ENCODE assay signal across 15 cellular contexts in genomic region chr14:61754627-61755381, GRCh38. TPM values are rescaled to one million over a fixed set of nuclear protein-coding genes. Genes with fewer than 3 reads are reported as not detected.
DNase-seq lines count a peak whose midpoint lies in the region; ATAC-seq and TF ChIP-seq lines count a peak whose summit lies in the region.
"Had no signal": no experiment of that assay in that cellular context is flagged by ENCODE, and none has a peak within 500 bp of the region (broad histone marks: within the 10 kb centered on the region; RNA-seq: fewer than 3 reads in every experiment).

No MANE protein-coding gene starts in this region.

- H4K8ac ChIP-seq in trophoblast cell (ENCODE audit: low read depth, low read length), result no peak overlapping the region

- H3K36me3 ChIP-seq in endodermal cell (ENCODE audit: control insufficient read depth, insufficient read depth, low read length) (peaks cover 5% of the 10 kb centered on the region), trophoblast cell (ENCODE audit: control insufficient read depth in 1 of 2, insufficient read depth in 2 of 2, low read length in 2 of 2) (no peaks in the 10 kb centered on the region), ascending aorta (no peaks in the 10 kb centered on the region), testis (ENCODE audit: low read depth, missing control alignments) (no peaks in the 10 kb centered on the region)

- H3K9ac ChIP-seq in endodermal cell (ENCODE audit: extremely low read depth, low read length, poor library complexity, severe bottlenecking), result no peak overlapping the region
- no peak overlapping the region for H3K9ac ChIP-seq in trophoblast cell (ENCODE audit: low read length)

- H3K23ac ChIP-seq in trophoblast cell (ENCODE audit: low read length), result no peak overlapping the region

- no peaks in the 10 kb centered on the region for H3K79me2 ChIP-seq in trophoblast cell (ENCODE audit: control insufficient read depth, insufficient read depth, low read length, poor library complexity)

- no peak overlapping the region for H2BK5ac ChIP-seq in trophoblast cell (ENCODE audit: low read depth, low read length, poor library complexity)

- no peak overlapping the region for H3K4me3 ChIP-seq in endodermal cell (ENCODE audit: low read length)
- no peak overlapping the region for H3K4me3 ChIP-seq in trophoblast cell (ENCODE audit: low read depth, low read length)
- H3K4me3 ChIP-seq in ascending aorta, result no peak overlapping the region
- H3K4me3 ChIP-seq in testis, result no peak overlapping the region

- peaks cover 6% of the 10 kb centered on the region for H3K9me3 Mint-ChIP-seq in endodermal cell
- H3K9me3 Mint-ChIP-seq: effector memory CD8-positive, alpha-beta T cell had no signal

- no peak for TF ChIP-seq POLR2A in testis (IDR thresholded peaks at IDR 0.05)

- no peak overlapping the region for H3K14ac ChIP-seq in trophoblast cell (ENCODE audit: low read length)

- H2AK5ac ChIP-seq in trophoblast cell (ENCODE audit: low read length), result no peak overlapping the region

- H3K4me2 ChIP-seq in trophoblast cell (ENCODE audit: low read length), result no peak overlapping the region

- peak; percentile 29 for DNase-seq in GM03348 (ENCODE audit: low spot score)
- DNase-seq in M059J (ENCODE audit: low read depth), result peak; percentile 37
- no peak for DNase-seq in endodermal cell
- DNase-seq in trophoblast cell, result no peak
- no peak for DNase-seq in ascending aorta (ENCODE audit: low spot score in 2 of 2)
- no peak for DNase-seq in testis
- DNase-seq in stimulated activated naive CD8-positive, alpha-beta T cell treated with anti-CD3 and anti-CD28 coated beads, Interleukin-15, Interleukin-2, amounts not matched to agents 100 U/mL and 50 U/mL, for 24 hours, result no peak
- DNase-seq: effector memory CD8-positive, alpha-beta T cell; NCI-H1417; NCI-H345; stimulated activated CD4-positive, alpha-beta T cell treated with anti-CD3 and anti-CD28 coated beads, Interleukin-15, amount 100 ng/mL, for 24 hours; WERI-Rb-1 had no signal

- no peak overlapping the region for H3K18ac ChIP-seq in trophoblast cell (ENCODE audit: low read length)

- H2AFZ ChIP-seq in trophoblast cell (ENCODE audit: insufficient read depth, low read length, poor library complexity), result no peak overlapping the region

- TF ChIP-seq CTCF in endodermal cell (conservative IDR thresholded peaks at IDR 0.05) (no peak), ascending aorta (IDR thresholded peaks at IDR 0.05) (no peak), testis (IDR thresholded peaks at IDR 0.05) (no peak)

- H3K27me3 Mint-ChIP-seq in endodermal cell (ENCODE audit: insufficient read depth), result no peaks in the 10 kb centered on the region
- H3K27me3 Mint-ChIP-seq: IgD-negative memory B cell, progenitor cell of endocrine pancreas had no signal

- H3K27ac ChIP-seq in endodermal cell (ENCODE audit: low read depth, low read length) (no peak overlapping the region), trophoblast cell (ENCODE audit: low read depth, low read length) (peak overlapping the region; percentile 6), ascending aorta (no peak overlapping the region), testis (no peak overlapping the region)
- H3K27ac ChIP-seq: WERI-Rb-1 had no signal

- no peak overlapping the region for H3K4ac ChIP-seq in trophoblast cell (ENCODE audit: low read depth, low read length)

- peaks cover 17% of the 10 kb centered on the region for H3K4me1 Mint-ChIP-seq in endodermal cell

- H2BK120ac ChIP-seq in trophoblast cell (ENCODE audit: insufficient read depth, low read length, poor library complexity), result no peak overlapping the region

- peaks cover 6% of the 10 kb centered on the region for H3K4me1 ChIP-seq in endodermal cell (ENCODE audit: control insufficient read depth, insufficient read depth, low read length)
- peaks cover 0 to 7% of the 10 kb centered on the region in 2 experiments for H3K4me1 ChIP-seq in trophoblast cell (ENCODE audit: control insufficient read depth in 1 of 2, insufficient read depth in 2 of 2, low read length in 2 of 2)
- peaks cover 0 to 8% of the 10 kb centered on the region in 2 donors for H3K4me1 ChIP-seq in ascending aorta
- H3K4me1 ChIP-seq in testis, result no peaks in the 10 kb centered on the region

- intact Hi-C loops in ascending aorta (cut with DNase I), result no loop called here
- intact Hi-C loops in testis (cut with DNase I; ENCODE audit: low total_unique reads), result no loop called here

- WGBS in endodermal cell (ENCODE audit: insufficient coverage in 1 of 2, insufficient read length in 1 of 2), 2 experiments, result 86 to 90% methylated on average over 4 to 5 of the region's 5 CpGs
- no CpG with 5 or more reads among the region's 5 CpGs for WGBS in trophoblast cell (ENCODE audit: extremely low coverage, insufficient coverage, insufficient read length)
- 83 to 88% methylated on average over 5 of the region's 5 CpGs for WGBS in testis, 2 donors

- H3K27me3 ChIP-seq in endodermal cell (ENCODE audit: control insufficient read depth, insufficient read depth, low read length, poor library complexity, severe bottlenecking) (no peaks in the 10 kb centered on the region), trophoblast cell (ENCODE audit: insufficient read depth, low read length) (no peaks in the 10 kb centered on the region), ascending aorta (no peaks in the 10 kb centered on the region), testis (no peaks in the 10 kb centered on the region)

- peak overlapping the region; percentile 0 for H3K27ac Mint-ChIP-seq in endodermal cell
- H3K27ac Mint-ChIP-seq: effector memory CD8-positive, alpha-beta T cell had no signal

- ATAC-seq in stimulated activated naive CD8-positive, alpha-beta T cell treated with anti-CD3 and anti-CD28 coated beads, Interleukin-15, Interleukin-2, amounts not matched to agents 100 U/mL and 50 U/mL, for 24 hours, result no peak
- ATAC-seq: effector memory CD8-positive, alpha-beta T cell had no signal

- no peak overlapping the region for H2BK12ac ChIP-seq in trophoblast cell (ENCODE audit: low read length)

- no peaks in the 10 kb centered on the region for H3K79me1 ChIP-seq in trophoblast cell (ENCODE audit: low read length)

- H3K9me3 ChIP-seq in endodermal cell (ENCODE audit: control insufficient read depth, low read length) (peaks cover 9% of the 10 kb centered on the region), trophoblast cell (ENCODE audit: insufficient read depth, low read depth, low read length) (peaks cover 2% of the 10 kb centered on the region), ascending aorta (no peaks in the 10 kb centered on the region), testis (no peaks in the 10 kb centered on the region)

- H3K36me3 Mint-ChIP-seq in endodermal cell (ENCODE audit: low read depth), result peaks cover under 1% of the 10 kb centered on the region

- no peak overlapping the region for H4K12ac ChIP-seq in trophoblast cell (ENCODE audit: low read depth, low read length)

- no peak overlapping the region for H4K91ac ChIP-seq in trophoblast cell (ENCODE audit: low read depth, low read length)

- no peak overlapping the region for H3K4me3 Mint-ChIP-seq in endodermal cell
- H3K4me3 Mint-ChIP-seq: effector memory CD8-positive, alpha-beta T cell had no signal

RNA-seq across cellular contexts. Expression of gene SNAPC1, which starts 7.4 kb away (rescaled TPM):
- total RNA-seq in M059J (2014; rRNA removed; shearing (Covaris generic)), result 16.9 and 23.4 TPM in 2 replicates
- total RNA-seq in endodermal cell, result 10 to 100 TPM in 1 of 2 donors, 1 to 10 TPM in 1; 8.6 to 21.6 TPM
- 15.0 TPM for polyA plus RNA-seq in endodermal cell (2013, experiment 1 of 2)
- polyA plus RNA-seq in endodermal cell (2013, experiment 2 of 2), result 17.8 TPM
- polyA plus RNA-seq in trophoblast cell (2013), result 6.7 and 7.8 TPM in 2 replicates
- 2.7 TPM for total RNA-seq in ascending aorta
- 10 to 100 TPM; 19.2 to 27.9 TPM for total RNA-seq in testis
- 16.2 TPM for polyA plus RNA-seq in testis (ENCODE audit: insufficient read depth, low read depth, low replicate concordance)

RNA-seq across cellular contexts. Expression of gene SYT16, which starts 57.7 kb away (rescaled TPM):
- 0.22 and 0.71 TPM in 2 replicates for total RNA-seq in M059J (2014; rRNA removed; shearing (Covaris generic))
- total RNA-seq in endodermal cell, result under 1 TPM; 0.53 to 1.00 TPM
- 0.39 TPM for polyA plus RNA-seq in endodermal cell (2013, experiment 1 of 2)
- 0.46 TPM for polyA plus RNA-seq in endodermal cell (2013, experiment 2 of 2)
- 3.6 and 3.7 TPM in 2 replicates for polyA plus RNA-seq in trophoblast cell (2013)
- not detected for total RNA-seq in ascending aorta
- 10 to 100 TPM in 1 of 2 donors, 1 to 10 TPM in 1; 8.9 to 17.3 TPM for total RNA-seq in testis
- polyA plus RNA-seq in testis (ENCODE audit: insufficient read depth, low read depth, low replicate concordance), result 13.7 TPM
- total RNA-seq: activated CD8-positive, alpha-beta memory T cell treated with anti-CD3 and anti-CD28 coated beads for 36 hours had no signal
- polyA plus RNA-seq: IgD-negative memory B cell had no signal

RNA-seq across cellular contexts. Expression of gene HIF1A, which starts 59.5 kb away (rescaled TPM):
- total RNA-seq in M059J (2014; rRNA removed; shearing (Covaris generic)), result 301 and 404 TPM in 2 replicates
- 100 to 1,000 TPM; 201 to 227 TPM for total RNA-seq in endodermal cell
- 166 TPM for polyA plus RNA-seq in endodermal cell (2013, experiment 1 of 2)
- 178 TPM for polyA plus RNA-seq in endodermal cell (2013, experiment 2 of 2)
- polyA plus RNA-seq in trophoblast cell (2013), result 429 and 461 TPM in 2 replicates
- total RNA-seq in ascending aorta, result 87.0 TPM
- 100 to 1,000 TPM; 105 to 140 TPM for total RNA-seq in testis
- 63.1 TPM for polyA plus RNA-seq in testis (ENCODE audit: insufficient read depth, low read depth, low replicate concordance)

Comparison
In these comparisons a context has a peak if more than half of its experiments do, and no peak if none do; other contexts are left out.
1. DNase-seq: peak in GM03348 (single experiment) and M059J (single experiment); none in endodermal cell (single experiment), trophoblast cell (0 of 2), ascending aorta (0 of 2), testis (single experiment) and stimulated activated naive CD8-positive, alpha-beta T cell treated with anti-CD3 and anti-CD28 coated beads, Interleukin-15, Interleukin-2, amounts not matched to agents 100 U/mL and 50 U/mL, for 24 hours (single experiment).